ENCODE assay signal across 8 cellular contexts in the genomic region with DNA sequence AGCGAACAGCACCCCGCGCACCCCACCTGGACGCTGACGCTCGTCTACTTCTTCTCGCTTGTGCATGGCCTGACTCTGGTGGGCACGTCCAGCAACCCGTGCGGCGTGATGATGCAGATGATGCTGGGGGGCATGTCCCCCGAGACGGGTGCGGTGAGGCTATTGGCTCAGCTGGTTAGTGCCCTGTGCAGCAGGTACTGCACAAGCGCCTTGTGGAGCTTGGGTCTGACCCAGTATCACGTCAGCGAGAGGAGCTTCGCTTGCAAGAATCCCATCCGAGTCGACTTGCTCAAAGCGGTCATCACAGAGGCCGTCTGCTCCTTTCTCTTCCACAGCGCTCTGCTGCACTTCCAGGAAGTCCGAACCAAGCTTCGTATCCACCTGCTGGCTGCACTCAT. TPM values are rescaled to one million over a fixed set of nuclear protein-coding genes. Genes with fewer than 3 reads are reported as not detected.
DNase-seq lines count a peak whose midpoint lies in the region; ATAC-seq and TF ChIP-seq lines count a peak whose summit lies in the region.

No MANE protein-coding gene starts in this region.

- peak overlapping the region; percentile 77 for H3K4me3 Mint-ChIP-seq in activated T-cell treated with anti-CD3 and anti-CD28 coated beads, Interleukin-2, amount 50 U/mL, for 24 hours
- peak overlapping the region; percentile 92 for H3K4me3 Mint-ChIP-seq in T-helper 1 cell treated with Interleukin-12 subunit alpha and Interleukin-12 subunit beta and Interleukin-4 antibody, amounts not matched to agents 30 μg/mL and 1 μg/mL, for 36 hours

- H3K36me3 ChIP-seq in upper lobe of left lung = no peaks in the 10 kb centered on the region

- no peak overlapping the region for H3K27ac Mint-ChIP-seq in activated T-cell treated with anti-CD3 and anti-CD28 coated beads, Interleukin-2, amount 50 U/mL, for 24 hours
- H3K27ac Mint-ChIP-seq in T-helper 1 cell treated with Interleukin-12 subunit alpha and Interleukin-12 subunit beta and Interleukin-4 antibody, amounts not matched to agents 30 μg/mL and 1 μg/mL, for 36 hours = peak overlapping the region; percentile 31

- TF ChIP-seq EP300 in upper lobe of left lung (IDR thresholded peaks at IDR 0.05) = no peak

- H3K9me3 Mint-ChIP-seq in activated T-cell treated with anti-CD3 and anti-CD28 coated beads, Interleukin-2, amount 50 U/mL, for 24 hours = no peaks in the 10 kb centered on the region
- no peaks in the 10 kb centered on the region for H3K9me3 Mint-ChIP-seq in T-helper 1 cell treated with Interleukin-12 subunit alpha and Interleukin-12 subunit beta and Interleukin-4 antibody, amounts not matched to agents 30 μg/mL and 1 μg/mL, for 36 hours

- H3K27me3 Mint-ChIP-seq in activated T-cell treated with anti-CD3 and anti-CD28 coated beads, Interleukin-2, amount 50 U/mL, for 24 hours = peaks cover 24% of the 10 kb centered on the region
- peaks cover 30% of the 10 kb centered on the region for H3K27me3 Mint-ChIP-seq in T-helper 1 cell treated with Interleukin-12 subunit alpha and Interleukin-12 subunit beta and Interleukin-4 antibody, amounts not matched to agents 30 μg/mL and 1 μg/mL, for 36 hours (ENCODE audit: low read depth)

- TF ChIP-seq CTCF in epithelial cell of esophagus (IDR thresholded peaks at IDR 0.05; ENCODE audit: insufficient read depth, low read depth, low read length, missing control alignments) (no peak), upper lobe of left lung (IDR thresholded peaks at IDR 0.05) (peak in 1 of 6 experiments; percentile 4)

- peaks cover 10 to 21% (median 14%) of the 10 kb centered on the region in 4 donors for H3K4me1 ChIP-seq in upper lobe of left lung

- DNase-seq in activated T-cell treated with anti-CD3 and anti-CD28 coated beads, Interleukin-2, amount 50 U/mL, for 24 hours = no peak
- no peak for DNase-seq in activated T-cell treated with anti-CD3 and anti-CD28 coated beads, Interleukin-2, amount 50 U/mL, for 1 hour
- DNase-seq in epithelial cell of esophagus (ENCODE audit: low read depth) = peak; percentile 37
- peak; percentile 42 for DNase-seq in middle frontal gyrus (ENCODE audit: extremely low spot score, low spot score)
- DNase-seq in upper lobe of left lung = peak in 1 of 2 donors; percentile 31

- H3K27me3 ChIP-seq in upper lobe of left lung = no peaks in the 10 kb centered on the region

- peak overlapping the region in 3 of 4 donors; percentile 19 to 80 (median 79) for H3K27ac ChIP-seq in upper lobe of left lung

- H3K9me3 ChIP-seq in upper lobe of left lung = no peaks in the 10 kb centered on the region

- no peak for TF ChIP-seq POLR2A in upper lobe of left lung (IDR thresholded peaks at IDR 0.05)

- H3K36me3 Mint-ChIP-seq in activated T-cell treated with anti-CD3 and anti-CD28 coated beads, Interleukin-2, amount 50 U/mL, for 24 hours (ENCODE audit: low read depth) = peaks cover 1% of the 10 kb centered on the region
- H3K36me3 Mint-ChIP-seq in T-helper 1 cell treated with Interleukin-12 subunit alpha and Interleukin-12 subunit beta and Interleukin-4 antibody, amounts not matched to agents 30 μg/mL and 1 μg/mL, for 36 hours (ENCODE audit: low read depth) = peaks cover 2% of the 10 kb centered on the region

- ATAC-seq in HG03457 (IDR thresholded peaks at IDR 0.05; ENCODE audit: unreplicated experiment) (peak; percentile 10), upper lobe of left lung (ENCODE audit: low FRiP score in 2 of 2) (peak; percentile 20 to 65), GM18858 (IDR thresholded peaks at IDR 0.05; ENCODE audit: unreplicated experiment) (no peak)

- peak overlapping the region; percentile 50 for H3K4me3 ChIP-seq in epithelial cell of esophagus (ENCODE audit: low read length)
- H3K4me3 ChIP-seq in upper lobe of left lung = peak overlapping the region; percentile 37 to 73 (median 64)

- 2 to 15% methylated on average over 7 to 19 of the region's 25 CpGs for WGBS in upper lobe of left lung, 2 donors

- peaks cover 22% of the 10 kb centered on the region for H3K4me1 Mint-ChIP-seq in activated T-cell treated with anti-CD3 and anti-CD28 coated beads, Interleukin-2, amount 50 U/mL, for 24 hours (ENCODE audit: low read depth)
- H3K4me1 Mint-ChIP-seq in T-helper 1 cell treated with Interleukin-12 subunit alpha and Interleukin-12 subunit beta and Interleukin-4 antibody, amounts not matched to agents 30 μg/mL and 1 μg/mL, for 36 hours (ENCODE audit: low read depth) = peaks cover 10% of the 10 kb centered on the region

RNA-seq across cellular contexts. Expression of a gene that starts 0.4 kb away (rescaled TPM):
- under 1 TPM in 4 of 6 donors, not detected in 2; 0.49 to 0.91 (median 0.60) TPM for total RNA-seq in upper lobe of left lung

RNA-seq across cellular contexts. Expression of a gene that starts 47.4 kb away (rescaled TPM):
- total RNA-seq in upper lobe of left lung = 10 to 100 TPM; 32.5 to 72.3 (median 54.9) TPM

Comparison
In these comparisons a context has a peak if more than half of its experiments do, and no peak if none do; other contexts are left out.
1. DNase-seq: peak in epithelial cell of esophagus (single experiment) and middle frontal gyrus (single experiment); none in activated T-cell treated with anti-CD3 and anti-CD28 coated beads, Interleukin-2, amount 50 U/mL, for 24 hours (single experiment) and activated T-cell treated with anti-CD3 and anti-CD28 coated beads, Interleukin-2, amount 50 U/mL, for 1 hour (single experiment).